ENCODE assay signal across 1 cellular context in genomic region chr14:22589096-22589839, GRCh38.
TF ChIP-seq lines count a peak whose summit lies in the region.

Gene DAD1 (minus strand): TSS chr14:22589224. CDS start chr14:22589157, 67 bp downstream.

TF ChIP-seq in K562, 482 proteins besides CTCF, POLR2A, EP300 and RAD21 (continued from another document and continues in another):
- TF ChIP-seq ZNF592 (IDR thresholded peaks at IDR 0.05), result no peak
- no peak for TF ChIP-seq CUX1 (CRISPR knock-in tag; IDR thresholded peaks at IDR 0.05)
- TF ChIP-seq FOXJ2 (tag; IDR thresholded peaks at IDR 0.05), result peak; percentile 79; the same call in 1 of the 2 replicates
- TF ChIP-seq ESRRA (IDR thresholded peaks at IDR 0.05; ENCODE audit: borderline replicate concordance, low read depth), result no peak
- TF ChIP-seq TRIM24 (IDR thresholded peaks at IDR 0.05), result no peak
- peak; percentile 84 for TF ChIP-seq HNRNPLL (IDR thresholded peaks at IDR 0.05; ENCODE audit: low read depth, low read length, poor library complexity, severe bottlenecking)
- TF ChIP-seq SMARCB1 (IDR thresholded peaks at IDR 0.05; ENCODE audit: insufficient read length, low read depth), result no peak
- TF ChIP-seq CCNT2 (IDR thresholded peaks at IDR 0.05; ENCODE audit: borderline replicate concordance, extremely low read depth, insufficient read length, low read depth, low read length), result peak; percentile 21
- TF ChIP-seq SPI1 (IDR thresholded peaks at IDR 0.05; ENCODE audit: borderline replicate concordance, low read depth, low read length), result peak; percentile 59; the same call in 1 of the 2 replicates
- TF ChIP-seq ZNF347 (CRISPR knock-in tag; IDR thresholded peaks at IDR 0.05; ENCODE audit: low read depth), result no peak
- TF ChIP-seq DNMT1 (IDR thresholded peaks at IDR 0.05), result no peak
- TF ChIP-seq ZBTB26 (CRISPR knock-in tag; IDR thresholded peaks at IDR 0.05), result no peak
- TF ChIP-seq KLF10 (CRISPR knock-in tag; IDR thresholded peaks at IDR 0.05), result no peak
- TF ChIP-seq RBFOX2 (IDR thresholded peaks at IDR 0.05; ENCODE audit: low read depth, low read length), result peak; percentile 88
- no peak for TF ChIP-seq ZNF143 (CRISPR knock-in tag; IDR thresholded peaks at IDR 0.05)
- TF ChIP-seq MNT (conservative IDR thresholded peaks at IDR 0.05), result peak in 1 of 2 experiments; percentile 65; a peak in 2 of 4 replicates
- TF ChIP-seq ZC3H11A (IDR thresholded peaks at IDR 0.05; ENCODE audit: low read depth, low read length), result no peak
- no peak for TF ChIP-seq GTF2E2 (tag; IDR thresholded peaks at IDR 0.05)
- no peak for TF ChIP-seq MEF2D (tag; conservative IDR thresholded peaks at IDR 0.05; ENCODE audit: low read depth)
- no peak for TF ChIP-seq LEF1 (IDR thresholded peaks at IDR 0.05)
- TF ChIP-seq FOXM1 (IDR thresholded peaks at IDR 0.05; ENCODE audit: low read depth), result no peak
- TF ChIP-seq FOXM1 (CRISPR knock-in tag; IDR thresholded peaks at IDR 0.05; ENCODE audit: low read depth), result no peak
- TF ChIP-seq JUND (IDR thresholded peaks at IDR 0.05; ENCODE audit: borderline replicate concordance, low read depth, low read length), result 0 out of 2 replicates have a peak, but pooled peaks have one; percentile 20
- no peak; the same call in 2 of the 3 replicates for TF ChIP-seq JUND (tag; IDR thresholded peaks at IDR 0.05; ENCODE audit: borderline replicate concordance, low read depth, low read length)
- TF ChIP-seq MEF2A (IDR thresholded peaks at IDR 0.05; ENCODE audit: control insufficient read depth, low read depth, low read length), result no peak
- TF ChIP-seq ZNF282 (CRISPR knock-in tag; IDR thresholded peaks at IDR 0.05), result no peak
- no peak for TF ChIP-seq PCBP2 (IDR thresholded peaks at IDR 0.05; ENCODE audit: low read depth, low read length, poor library complexity, severe bottlenecking)
- no peak for TF ChIP-seq ZBTB1 (CRISPR knock-in tag; IDR thresholded peaks at IDR 0.05; ENCODE audit: borderline replicate concordance, low read depth)
- no peak for TF ChIP-seq DLX4 (CRISPR knock-in tag; IDR thresholded peaks at IDR 0.05)
- peak; percentile 9 for TF ChIP-seq NEUROD1 (IDR thresholded peaks at IDR 0.05; ENCODE audit: borderline replicate concordance, low read depth, low read length, partially characterized antibody)
- TF ChIP-seq SMARCC2 (IDR thresholded peaks at IDR 0.05; ENCODE audit: low read depth), result no peak
- no peak for TF ChIP-seq ZFP30 (CRISPR knock-in tag; IDR thresholded peaks at IDR 0.05; ENCODE audit: borderline replicate concordance)
- TF ChIP-seq ASH1L (IDR thresholded peaks at IDR 0.05; ENCODE audit: borderline replicate concordance, low read depth, partially characterized antibody), result no peak
- peak; percentile 87 for TF ChIP-seq PKNOX1 (IDR thresholded peaks at IDR 0.05)
- TF ChIP-seq BCOR (IDR thresholded peaks at IDR 0.05), result no peak
- peak; percentile 63; the same call in 1 of the 2 replicates for TF ChIP-seq PML (IDR thresholded peaks at IDR 0.05; ENCODE audit: low read length)
- TF ChIP-seq E2F4 (CRISPR knock-in tag; IDR thresholded peaks at IDR 0.05; ENCODE audit: low read depth), result no peak
- TF ChIP-seq TFAM (CRISPR knock-in tag; conservative IDR thresholded peaks at IDR 0.05), result no peak
- no peak for TF ChIP-seq ZNF232 (CRISPR knock-in tag; IDR thresholded peaks at IDR 0.05)
- TF ChIP-seq ZNF589 (CRISPR knock-in tag; IDR thresholded peaks at IDR 0.05; ENCODE audit: low read depth), result no peak
- no peak for TF ChIP-seq ZBED1 (IDR thresholded peaks at IDR 0.05)
- peak; percentile 84 for TF ChIP-seq POLR2G (IDR thresholded peaks at IDR 0.05; ENCODE audit: low read depth, low read length)
- no peak for TF ChIP-seq MIER1 (IDR thresholded peaks at IDR 0.05; ENCODE audit: low read depth)
- no peak for TF ChIP-seq ZNF780A (CRISPR knock-in tag; IDR thresholded peaks at IDR 0.05)
- no peak for TF ChIP-seq HINFP (tag; conservative IDR thresholded peaks at IDR 0.05; ENCODE audit: low read depth)
- no peak for TF ChIP-seq ZBTB5 (IDR thresholded peaks at IDR 0.05)
- 0 out of 2 replicates have a peak, but pooled peaks have one; percentile 27 for TF ChIP-seq SMAD4 (CRISPR knock-in tag; conservative IDR thresholded peaks at IDR 0.05)
- no peak for TF ChIP-seq MYNN (IDR thresholded peaks at IDR 0.05)
- no peak for TF ChIP-seq MYNN (CRISPR knock-in tag; IDR thresholded peaks at IDR 0.05)
- TF ChIP-seq ZNF197 (CRISPR knock-in tag; IDR thresholded peaks at IDR 0.05; ENCODE audit: low read depth), result no peak
- TF ChIP-seq GABPA (tag; conservative IDR thresholded peaks at IDR 0.05; ENCODE audit: low read depth), result peak; percentile 77
- TF ChIP-seq ZKSCAN1 (IDR thresholded peaks at IDR 0.05; ENCODE audit: low read depth, low read length), result no peak
